In genomic region chr1:236750928-236751327, GRCh38 we compare ENCODE assay signal across 28 cellular contexts.
"Had no signal": no experiment of that assay in that cellular context is flagged by ENCODE, and none has a peak within 500 bp of the region (broad histone marks: within the 10 kb centered on the region; RNA-seq: fewer than 3 reads in every experiment).

No MANE protein-coding gene starts in this region.

- H3K36me3 ChIP-seq: breast epithelium, SJCRH30 had no signal

- H3K4me1 ChIP-seq: body of pancreas, breast epithelium, SJCRH30 had no signal

- FAIRE-seq: astrocyte, colon had no signal

- H3K27me3 ChIP-seq: body of pancreas, breast epithelium, SJCRH30 had no signal

- H3K27ac ChIP-seq: body of pancreas, breast epithelium, SJCRH30 had no signal

- H3K4me3 ChIP-seq: body of pancreas, breast epithelium, SJCRH30, SK-N-MC had no signal

- ATAC-seq: activated CD4-positive, alpha-beta T cell treated with anti-CD3 and anti-CD28 coated beads for 36 hours; activated CD4-positive, CD25-positive, alpha-beta regulatory T cell treated with anti-CD3 and anti-CD28 coated beads, Interleukin-2, amount 50 U/mL, for 24 hours; activated CD8-positive, alpha-beta T cell treated with anti-CD3 and anti-CD28 coated beads, Interleukin-2, amount 10 ng/mL, durations not matched to agents 7 days and 5 days; body of pancreas; WTC11 had no signal

- DNase-seq: activated CD4-positive, alpha-beta T cell treated with anti-CD3 and anti-CD28 coated beads for 36 hours; activated CD4-positive, alpha-beta T cell treated with anti-CD3 and anti-CD28 coated beads, Interleukin-2, amount 10 ng/mL, durations not matched to agents 7 days and 5 days; activated CD4-positive, alpha-beta T cell treated with anti-CD3 and anti-CD28 coated beads, Interleukin-2, amount 50 U/mL, for 48 hours; activated CD8-positive, alpha-beta T cell treated with anti-CD3 and anti-CD28 coated beads, Interleukin-2, amount 10 ng/mL, durations not matched to agents 7 days and 5 days; activated gamma-delta T cell; activated naive CD4-positive, alpha-beta T cell treated with Interleukin-2 at 50 U/mL for 16 hours; activated naive CD8-positive, alpha-beta T cell treated with anti-CD3 and anti-CD28 coated beads, Interleukin-2, amount 10 ng/mL, durations not matched to agents 7 days and 5 days; activated T-cell treated with anti-CD3 and anti-CD28 coated beads, Interleukin-2, amount 50 U/mL, for 24 hours; body of pancreas; central memory CD4-positive, alpha-beta T cell; Kasumi-1; KG1; MM.1S; NCI-H1092; NCI-H1436 treated with DMSO at 0.1 percent for 48 hours; NCI-H1694 treated with DMSO at 0.1 percent for 48 hours; NCI-H2029; NCI-H345; NCI-H524 treated with DMSO at 0.1 percent for 48 hours; OCI-M1; SHP77; SJCRH30 had no signal

- H3K9me3 ChIP-seq: body of pancreas, breast epithelium, SJCRH30 had no signal
